ENCODE assay signal across 12 cellular contexts in genomic region chr1:44409019-44409602, GRCh38. TPM values are rescaled to one million over a fixed set of nuclear protein-coding genes. Genes with fewer than 3 reads are reported as not detected.
DNase-seq lines count a peak whose midpoint lies in the region; ATAC-seq, FAIRE-seq and TF ChIP-seq lines count a peak whose summit lies in the region.
"Had no signal": no experiment of that assay in that cellular context is flagged by ENCODE, and none has a peak within 500 bp of the region (broad histone marks: within the 10 kb centered on the region; RNA-seq: fewer than 3 reads in every experiment).

No MANE protein-coding gene starts in this region.

- peak overlapping the region; percentile 2 for H3K4me3 Mint-ChIP-seq in T-helper 1 cell treated with Interleukin-12 subunit alpha and Interleukin-12 subunit beta and Interleukin-4 antibody, amounts not matched to agents 30 μg/mL and 1 μg/mL, for 36 hours
- H3K4me3 Mint-ChIP-seq in T-cell, result peak overlapping the region in 2 of 3 donors; percentile 50 to 69
- peak overlapping the region; percentile 25 for H3K4me3 Mint-ChIP-seq in progenitor cell of endocrine pancreas (ENCODE audit: low read depth)
- H3K4me3 Mint-ChIP-seq: HFFc6 had no signal

- peaks cover 31% of the 10 kb centered on the region for H3K27me3 Mint-ChIP-seq in T-helper 1 cell treated with Interleukin-12 subunit alpha and Interleukin-12 subunit beta and Interleukin-4 antibody, amounts not matched to agents 30 μg/mL and 1 μg/mL, for 36 hours (ENCODE audit: low read depth)
- H3K27me3 Mint-ChIP-seq in T-cell (peaks cover 13 to 33% of the 10 kb centered on the region in 2 donors), progenitor cell of endocrine pancreas (peaks cover 22% of the 10 kb centered on the region)

- H3K9me3 Mint-ChIP-seq in T-helper 1 cell treated with Interleukin-12 subunit alpha and Interleukin-12 subunit beta and Interleukin-4 antibody, amounts not matched to agents 30 μg/mL and 1 μg/mL, for 36 hours, result no peaks in the 10 kb centered on the region
- H3K9me3 Mint-ChIP-seq in T-cell (no peaks in the 10 kb centered on the region), progenitor cell of endocrine pancreas (ENCODE audit: low read depth) (no peaks in the 10 kb centered on the region)

- CTCF ChIA-PET in T-cell (lab: Charles Lee) (interaction anchor here in 1 of 2 donors (0.6 kb wide), 1 partner anchor 894 kb away, joined by 3 read pairs; no protein-coding TSS in a partner anchor), GM10248 (lab: Yijun Ruan, JAX) (interaction anchor here (1.4 to 1.9 kb wide), 3 partner anchors 191 to 361 kb away, joined by 3 to 4 read pairs (median 4); no protein-coding TSS in a partner anchor)

- no peak for DNase-seq in T-helper 1 cell
- no peak for DNase-seq in T-cell
- peak; percentile 47 for DNase-seq in globus pallidus (ENCODE audit: low spot score)
- no peak for DNase-seq in progenitor cell of endocrine pancreas (ENCODE audit: low spot score, unreplicated experiment)
- no peak for DNase-seq in H54 (ENCODE audit: insufficient read length, low spot score)
- DNase-seq in NCI-H2029 (lab: John Stamatoyannopoulos, UW), result no peak
- DNase-seq in GM10248 (ENCODE audit: extremely low spot score), result no peak
- DNase-seq: activated CD4-positive, alpha-beta T cell treated with anti-CD3 and anti-CD28 coated beads, Interleukin-2, amount 50 U/mL, for 1 hour; heart right ventricle; HFFc6 had no signal

- TF ChIP-seq CTCF in progenitor cell of endocrine pancreas (IDR thresholded peaks at IDR 0.05; ENCODE audit: unreplicated experiment) (no peak), GM10248 (IDR thresholded peaks at IDR 0.05; ENCODE audit: control extremely low read depth, extremely low read depth, low read depth, missing control alignments) (no peak)

- no peak overlapping the region for H3K27ac Mint-ChIP-seq in T-helper 1 cell treated with Interleukin-12 subunit alpha and Interleukin-12 subunit beta and Interleukin-4 antibody, amounts not matched to agents 30 μg/mL and 1 μg/mL, for 36 hours
- no peak overlapping the region for H3K27ac Mint-ChIP-seq in T-cell
- peak overlapping the region; percentile 88 for H3K27ac Mint-ChIP-seq in progenitor cell of endocrine pancreas
- H3K27ac Mint-ChIP-seq: HFFc6 had no signal

- no peak for TF ChIP-seq POLR2A in H54 (IDR thresholded peaks at IDR 0.05; ENCODE audit: low read depth, low read length)

- no peak for ATAC-seq in T-cell (replicated peaks in 1 of 4)
- ATAC-seq: heart right ventricle had no signal

- H3K4me1 Mint-ChIP-seq in T-helper 1 cell treated with Interleukin-12 subunit alpha and Interleukin-12 subunit beta and Interleukin-4 antibody, amounts not matched to agents 30 μg/mL and 1 μg/mL, for 36 hours (ENCODE audit: low read depth), result peaks cover 25% of the 10 kb centered on the region
- H3K4me1 Mint-ChIP-seq in T-cell, result peaks cover 29 to 42% (median 36%) of the 10 kb centered on the region in 3 donors
- peaks cover 18% of the 10 kb centered on the region for H3K4me1 Mint-ChIP-seq in progenitor cell of endocrine pancreas (ENCODE audit: low read depth)

- no peak for FAIRE-seq in H54 (lab: Jason Lieb, UNC)
- FAIRE-seq: G401.6 had no signal

- no peaks in the 10 kb centered on the region for H3K36me3 Mint-ChIP-seq in T-helper 1 cell treated with Interleukin-12 subunit alpha and Interleukin-12 subunit beta and Interleukin-4 antibody, amounts not matched to agents 30 μg/mL and 1 μg/mL, for 36 hours (ENCODE audit: low read depth)
- no peaks in the 10 kb centered on the region for H3K36me3 Mint-ChIP-seq in T-cell
- H3K36me3 Mint-ChIP-seq in progenitor cell of endocrine pancreas (ENCODE audit: insufficient read depth), result no peaks in the 10 kb centered on the region

- POLR2A ChIA-PET in T-cell (lab: Charles Lee), result interaction anchor here in 1 of 2 donors (0.6 kb wide), 1 partner anchor 1087 kb away, joined by 5 read pairs; no protein-coding TSS in a partner anchor
- POLR2A ChIA-PET in GM10248 (lab: Yijun Ruan, JAX), result no interaction called here

RNA-seq across cellular contexts. Expression of gene RNF220, which starts 4.1 kb away (rescaled TPM):
- total RNA-seq in T-cell (100 to 1,000 TPM in 4 of 5 donors, 10 to 100 TPM in 1; 97.1 to 138 (median 127) TPM), progenitor cell of endocrine pancreas (85.9 and 87.5 TPM in 2 replicates)

RNA-seq across cellular contexts. Expression of gene ERI3, which starts 54.1 kb away (rescaled TPM):
- total RNA-seq in T-cell, result 10 to 100 TPM; 29.3 to 39.4 (median 33.0) TPM
- 93.6 and 96.1 TPM in 2 replicates for total RNA-seq in progenitor cell of endocrine pancreas

Comparison
In these comparisons a context has a peak if more than half of its experiments do, and no peak if none do; other contexts are left out.
1. H3K4me3 Mint-ChIP-seq: peak in every context shown above with its lines; median percentile 60 in T-cell; 25 in progenitor cell of endocrine pancreas; 2 in T-helper 1 cell treated with Interleukin-12 subunit alpha and Interleukin-12 subunit beta and Interleukin-4 antibody, amounts not matched to agents 30 μg/mL and 1 μg/mL, for 36 hours.